20 cellular contexts compared by ENCODE assay signal in the genomic region with DNA sequence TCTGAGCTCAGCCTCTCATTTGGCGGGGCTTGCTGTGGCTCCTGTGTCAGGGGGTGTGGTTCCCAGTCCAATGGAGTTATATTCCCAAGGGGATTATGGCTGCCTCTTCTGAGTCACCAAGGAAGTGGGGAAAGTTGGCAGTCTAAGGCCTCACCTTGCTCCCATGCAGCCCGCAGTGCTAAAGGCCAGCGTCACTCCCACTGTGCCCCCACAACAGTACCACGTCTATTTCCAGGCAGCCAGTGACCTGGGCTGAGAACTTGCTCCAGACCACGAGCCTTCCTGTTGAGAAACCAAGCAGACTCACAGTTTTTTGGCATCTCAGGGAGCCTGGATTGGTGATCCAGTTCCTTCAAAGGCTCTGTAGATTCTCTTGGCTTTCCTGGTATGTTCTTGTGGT. TPM values are rescaled to one million over a fixed set of nuclear protein-coding genes. Genes with fewer than 3 reads are reported as not detected.
A peak's percentile ranks its signal among the peaks of the same experiment; 100 is the strongest.
DNase-seq lines count a peak whose midpoint lies in the region; FAIRE-seq and TF ChIP-seq lines count a peak whose summit lies in the region.
"Had no signal": no experiment of that assay in that cellular context is flagged by ENCODE, and none has a peak within 500 bp of the region (broad histone marks: within the 10 kb centered on the region; RNA-seq: fewer than 3 reads in every experiment).

No MANE protein-coding gene starts in this region.

- no peak overlapping the region for H4K91ac ChIP-seq in mesenchymal stem cell (ENCODE audit: low read length)

- peak overlapping the region; percentile 71 for H2AK5ac ChIP-seq in mesenchymal stem cell (ENCODE audit: low read length, severe bottlenecking)

- DNase-seq in GM12892 (ENCODE audit: insufficient read length): no peak
- DNase-seq in OCI-LY7 (ENCODE audit: low spot score): peak; percentile 16
- no peak for DNase-seq in mesenchymal stem cell
- no peak for DNase-seq in NCI-H510A treated with DMSO at 0.1 percent for 48 hours (lab: John Stamatoyannopoulos, UW)
- no peak for DNase-seq in C1 segment of cervical spinal cord (lab: John Stamatoyannopoulos, UW)
- no peak for DNase-seq in CD1c-positive myeloid dendritic cell (ENCODE audit: extremely low spot score)
- no peak for DNase-seq in HuH-7.5 (ENCODE audit: low spot score)
- DNase-seq: DMS 273 treated with DMSO at 0.1 percent for 48 hours, EL, GM23248, HCEC 1CT, IMR-90, Karpas-422, NCI-H1436 treated with DMSO at 0.1 percent for 48 hours, NCI-H2029 treated with DMSO at 0.1 percent for 48 hours, NCI-H2171 treated with DMSO at 0.1 percent for 48 hours, NCI-H774 had no signal

- H3K36me3 ChIP-seq in OCI-LY7 (ENCODE audit: insufficient read depth, low read length) (peaks cover 15% of the 10 kb centered on the region), mesenchymal stem cell (ENCODE audit: control insufficient read depth in 1 of 2, insufficient read depth in 2 of 2, low read depth in 1 of 2, low read length in 2 of 2) (no peaks in the 10 kb centered on the region)

- H3K9me3 ChIP-seq in OCI-LY7 (ENCODE audit: low read length) (peaks cover 20% of the 10 kb centered on the region; the same call in 1 of the 2 replicates), mesenchymal stem cell (ENCODE audit: control insufficient read depth, low read length) (peaks cover 29% of the 10 kb centered on the region)

- intact Hi-C loops in OCI-LY7 (cut with micrococcal nuclease; ENCODE audit: unreplicated experiment): no loop called here

- FAIRE-seq in GM12892 (lab: Jason Lieb, UNC): peak; percentile 63

- no peak overlapping the region for H3K14ac ChIP-seq in mesenchymal stem cell (ENCODE audit: low read length in 2 of 2)

- CTCF ChIA-PET in OCI-LY7 (lab: Charles Lee; ENCODE audit: unreplicated experiment): no interaction called here

- H4K8ac ChIP-seq in mesenchymal stem cell (ENCODE audit: low read length): no peak overlapping the region

- no peak overlapping the region for H3K4ac ChIP-seq in mesenchymal stem cell (ENCODE audit: low read depth in 1 of 2, low read length in 2 of 2)

- H3K4me2 ChIP-seq in OCI-LY7 (ENCODE audit: low read length): peak overlapping the region; percentile 72
- no peak overlapping the region for H3K4me2 ChIP-seq in mesenchymal stem cell (ENCODE audit: low read length, poor library complexity, severe bottlenecking)

- no peak overlapping the region for H3K18ac ChIP-seq in mesenchymal stem cell (ENCODE audit: low read depth in 1 of 2, low read length in 2 of 2)

- H2AFZ ChIP-seq in OCI-LY7 (ENCODE audit: low read length) (peak overlapping the region; percentile 83; the same call in 1 of the 2 replicates), mesenchymal stem cell (ENCODE audit: low read depth, low read length) (no peak overlapping the region)
- H2AFZ ChIP-seq: GM23248 had no signal

- no TSS peak for BruUV-seq in OCI-LY7 (replicated peaks; lab: Mats Ljungman, UMichigan)

- H2BK120ac ChIP-seq in mesenchymal stem cell (ENCODE audit: low read depth, low read length): no peak overlapping the region

- no peak overlapping the region for H2BK5ac ChIP-seq in mesenchymal stem cell (ENCODE audit: low read depth, low read length, poor library complexity, severe bottlenecking)

- TF ChIP-seq POLR2A in GM12892 (IDR thresholded peaks at IDR 0.05; ENCODE audit: low read depth, low read length): no peak

- H3K79me1 ChIP-seq in mesenchymal stem cell (replicated peaks; ENCODE audit: low read length, poor library complexity, severe bottlenecking): peaks cover 4% of the 10 kb centered on the region

- peaks cover 46% of the 10 kb centered on the region for H3K4me1 ChIP-seq in OCI-LY7 (ENCODE audit: insufficient read depth, low read length, poor library complexity, severe bottlenecking)
- peaks cover 7% of the 10 kb centered on the region for H3K4me1 ChIP-seq in mesenchymal stem cell (ENCODE audit: control insufficient read depth, insufficient read depth, low read depth, low read length)

- H2BK15ac ChIP-seq in mesenchymal stem cell (ENCODE audit: low read depth, poor library complexity, severe bottlenecking): no peak overlapping the region

- H3K9me2 ChIP-seq in OCI-LY7 (ENCODE audit: insufficient read depth, low read length): no peaks in the 10 kb centered on the region

- H3K23ac ChIP-seq in mesenchymal stem cell (ENCODE audit: low read length in 2 of 2): no peak overlapping the region

- H3K79me2 ChIP-seq in OCI-LY7 (ENCODE audit: insufficient read depth, low read depth, low read length): no peaks in the 10 kb centered on the region

- H3K27me3 ChIP-seq in mesenchymal stem cell (ENCODE audit: control insufficient read depth in 1 of 2, insufficient read depth in 1 of 2, low read length in 2 of 2): no peaks in the 10 kb centered on the region

- H3K27ac ChIP-seq in OCI-LY7 (ENCODE audit: low read depth, low read length, poor library complexity, severe bottlenecking) (peak overlapping the region; percentile 97), mesenchymal stem cell (ENCODE audit: low read length, poor library complexity, severe bottlenecking) (no peak overlapping the region)
- H3K27ac ChIP-seq: GM23248 had no signal

- no peak overlapping the region for H3K4me3 ChIP-seq in OCI-LY7 (ENCODE audit: low read depth, low read length, poor library complexity, severe bottlenecking)
- H3K4me3 ChIP-seq in mesenchymal stem cell (ENCODE audit: insufficient read depth in 1 of 2, low read depth in 1 of 2, low read length in 2 of 2): no peak overlapping the region
- H3K4me3 ChIP-seq: GM23248 had no signal

- POLR2A ChIA-PET in OCI-LY7 (lab: Charles Lee): interaction anchor here (1.1 to 3.6 kb wide), 3 partner anchors 14 to 98 kb away, joined by 3 to 16 read pairs (median 8); no protein-coding TSS in a partner anchor

- TF ChIP-seq CTCF in OCI-LY7 (conservative IDR thresholded peaks at IDR 0.05; ENCODE audit: low read length): no peak

- 90% methylated on average over 5 of the region's 5 CpGs for WGBS in mesenchymal stem cell

- no peak overlapping the region for H3K9ac ChIP-seq in mesenchymal stem cell (ENCODE audit: low read length)
- H3K9ac ChIP-seq: GM23248 had no signal

- H4K20me1 ChIP-seq in OCI-LY7 (ENCODE audit: insufficient read depth, low read length): no peaks in the 10 kb centered on the region

- H2BK12ac ChIP-seq in mesenchymal stem cell (ENCODE audit: low read length in 2 of 2): no peak overlapping the region

RNA-seq across cellular contexts. Expression of a gene that starts 45.6 kb away (rescaled TPM):
- polyA plus RNA-seq in GM12892 (2012; ENCODE audit: missing spikeins): not detected
- total RNA-seq in OCI-LY7 (2014; rRNA removed; shearing (Covaris generic)): not detected in 2 replicates
- not detected in 2 replicates for total RNA-seq in OCI-LY7 (2022)
- polyA plus RNA-seq in mesenchymal stem cell (2013, experiment 1 of 2): not detected
- not detected for polyA plus RNA-seq in mesenchymal stem cell (2013, experiment 2 of 2)
- total RNA-seq: GM23248, IMR-90, NCI-H460, Right ventricle myocardium inferior had no signal
- polyA plus RNA-seq: BJ, GM23248, IMR-90 had no signal
